15 cellular contexts compared by ENCODE assay signal in genomic region chr1:223147858-223148257, GRCh38. TPM values are rescaled to one million over a fixed set of nuclear protein-coding genes. Genes with fewer than 3 reads are reported as not detected.
A peak's percentile ranks its signal among the peaks of the same experiment; 100 is the strongest.
DNase-seq lines count a peak whose midpoint lies in the region; ATAC-seq and TF ChIP-seq lines count a peak whose summit lies in the region.
"Had no signal": no experiment of that assay in that cellular context is flagged by ENCODE, and none has a peak within 500 bp of the region (broad histone marks: within the 10 kb centered on the region; RNA-seq: fewer than 3 reads in every experiment).

No MANE protein-coding gene starts in this region.

- no peak overlapping the region for H3K4me2 ChIP-seq in trophoblast cell (ENCODE audit: low read length)

- H3K27me3 ChIP-seq in trophoblast cell (ENCODE audit: insufficient read depth, low read length) = no peaks in the 10 kb centered on the region

- no peak overlapping the region for H3K27ac Mint-ChIP-seq in activated CD8-positive, alpha-beta T cell treated with anti-CD3 and anti-CD28 coated beads for 36 hours
- H3K27ac Mint-ChIP-seq: B cell; CD4-positive, alpha-beta T cell; HFFc6 had no signal

- H3K18ac ChIP-seq in trophoblast cell (ENCODE audit: low read length) = no peak overlapping the region

- no peak overlapping the region for H3K23ac ChIP-seq in trophoblast cell (ENCODE audit: low read length)

- CTCF ChIA-PET in activated CD8-positive, alpha-beta T cell treated with anti-CD3 and anti-CD28 coated beads for 36 hours (lab: Charles Lee) = interaction anchor here (1.2 to 6.8 kb wide), 3 partner anchors 11 to 24 kb away, joined by 3 to 42 read pairs (median 4); no protein-coding TSS in a partner anchor

- peaks cover 5% of the 10 kb centered on the region for H3K9me3 ChIP-seq in trophoblast cell (ENCODE audit: insufficient read depth, low read depth, low read length)
- H3K9me3 ChIP-seq: HAP-1 had no signal

- POLR2A ChIA-PET in activated CD8-positive, alpha-beta T cell treated with anti-CD3 and anti-CD28 coated beads for 36 hours (lab: Charles Lee) = no interaction called here

- H4K8ac ChIP-seq in trophoblast cell (ENCODE audit: low read depth, low read length) = no peak overlapping the region

- H4K12ac ChIP-seq in trophoblast cell (ENCODE audit: low read depth, low read length) = no peak overlapping the region

- no peak overlapping the region for H4K91ac ChIP-seq in trophoblast cell (ENCODE audit: low read depth, low read length)

- H2AK5ac ChIP-seq in trophoblast cell (ENCODE audit: low read length) = no peak overlapping the region

- no peaks in the 10 kb centered on the region for H3K36me3 Mint-ChIP-seq in activated CD8-positive, alpha-beta T cell treated with anti-CD3 and anti-CD28 coated beads for 36 hours (ENCODE audit: low read depth)

- H2BK12ac ChIP-seq in trophoblast cell (ENCODE audit: low read length) = no peak overlapping the region

- no peak overlapping the region for H3K4me3 Mint-ChIP-seq in activated CD8-positive, alpha-beta T cell treated with anti-CD3 and anti-CD28 coated beads for 36 hours
- H3K4me3 Mint-ChIP-seq: B cell; CD4-positive, alpha-beta T cell; HFFc6 had no signal

- WGBS in trophoblast cell (ENCODE audit: extremely low coverage, insufficient coverage, insufficient read length) = no CpG with 5 or more reads among the region's 3 CpGs

- H3K4me3 ChIP-seq in trophoblast cell (ENCODE audit: low read depth, low read length) (no peak overlapping the region), coronary artery (no peak overlapping the region)
- H3K4me3 ChIP-seq: HAP-1 had no signal

- H3K4ac ChIP-seq in trophoblast cell (ENCODE audit: low read depth, low read length) = no peak overlapping the region

- no peaks in the 10 kb centered on the region for H3K79me2 ChIP-seq in trophoblast cell (ENCODE audit: control insufficient read depth, insufficient read depth, low read length, poor library complexity)

- DNase-seq in DMS 273 treated with DMSO at 0.1 percent for 48 hours (lab: John Stamatoyannopoulos, UW) = peak; percentile 4
- peak; percentile 89 for DNase-seq in NCI-H1694 treated with DMSO at 0.1 percent for 48 hours (lab: John Stamatoyannopoulos, UW)
- peak; percentile 86 to 95 for DNase-seq in NCI-H524 (lab: John Stamatoyannopoulos, UW)
- no peak for DNase-seq in trophoblast cell
- DNase-seq in activated CD8-positive, alpha-beta T cell treated with anti-CD3 and anti-CD28 coated beads for 36 hours = no peak
- DNase-seq in MV-4-11 (lab: John Stamatoyannopoulos, UW) = no peak
- no peak for DNase-seq in coronary artery (ENCODE audit: low spot score)
- DNase-seq: C1 segment of cervical spinal cord; CD4-positive, alpha-beta T cell; DND-41; GDM1; HFFc6 had no signal

- intact Hi-C loops in activated CD8-positive, alpha-beta T cell treated with anti-CD3 and anti-CD28 coated beads for 36 hours (cut with micrococcal nuclease) = no loop called here

- H3K9me3 Mint-ChIP-seq in activated CD8-positive, alpha-beta T cell treated with anti-CD3 and anti-CD28 coated beads for 36 hours = peaks cover 5% of the 10 kb centered on the region
- H3K9me3 Mint-ChIP-seq: HFFc6 had no signal

- peak overlapping the region; percentile 37 for H3K9ac ChIP-seq in trophoblast cell (ENCODE audit: low read length)

- no peaks in the 10 kb centered on the region for H3K79me1 ChIP-seq in trophoblast cell (ENCODE audit: low read length)

- no peak for ATAC-seq in activated CD8-positive, alpha-beta T cell treated with anti-CD3 and anti-CD28 coated beads for 36 hours
- ATAC-seq: HepG2 had no signal

- peaks cover 0 to under 1% of the 10 kb centered on the region in 2 experiments for H3K4me1 ChIP-seq in trophoblast cell (ENCODE audit: control insufficient read depth in 1 of 2, insufficient read depth in 2 of 2, low read length in 2 of 2)
- H3K4me1 ChIP-seq: HAP-1 had no signal

- no peaks in the 10 kb centered on the region for H3K36me3 ChIP-seq in trophoblast cell (ENCODE audit: control insufficient read depth in 1 of 2, insufficient read depth in 2 of 2, low read length in 2 of 2)
- H3K36me3 ChIP-seq: HAP-1 had no signal

- H2BK120ac ChIP-seq in trophoblast cell (ENCODE audit: insufficient read depth, low read length, poor library complexity) = no peak overlapping the region

- H3K4me1 Mint-ChIP-seq in activated CD8-positive, alpha-beta T cell treated with anti-CD3 and anti-CD28 coated beads for 36 hours (ENCODE audit: low read depth) = peaks cover 15% of the 10 kb centered on the region

- no peak overlapping the region for H3K27ac ChIP-seq in trophoblast cell (ENCODE audit: low read depth, low read length)
- no peak overlapping the region for H3K27ac ChIP-seq in coronary artery

- H2AFZ ChIP-seq in trophoblast cell (ENCODE audit: insufficient read depth, low read length, poor library complexity) = no peak overlapping the region

- no peak overlapping the region for H3K14ac ChIP-seq in trophoblast cell (ENCODE audit: low read length)

- no peaks in the 10 kb centered on the region for H3K27me3 Mint-ChIP-seq in activated CD8-positive, alpha-beta T cell treated with anti-CD3 and anti-CD28 coated beads for 36 hours
- H3K27me3 Mint-ChIP-seq: CD4-positive, alpha-beta T cell had no signal

- no peak for TF ChIP-seq CTCF in activated CD8-positive, alpha-beta T cell treated with anti-CD3 and anti-CD28 coated beads for 36 hours (IDR thresholded peaks at IDR 0.05)
- TF ChIP-seq CTCF in coronary artery (IDR thresholded peaks at IDR 0.05) = no peak

- H2BK5ac ChIP-seq in trophoblast cell (ENCODE audit: low read depth, low read length, poor library complexity) = no peak overlapping the region

RNA-seq across cellular contexts. Expression of gene TLR5, which starts 4.8 kb away (rescaled TPM):
- 0.31 and 0.34 TPM in 2 replicates for polyA plus RNA-seq in trophoblast cell (2013)
- total RNA-seq in activated CD8-positive, alpha-beta T cell treated with anti-CD3 and anti-CD28 coated beads for 36 hours = under 1 TPM; 0.11 to 0.38 TPM
- total RNA-seq: B cell, HepG2 had no signal
- polyA plus RNA-seq: HepG2 had no signal

Comparison
In these comparisons a context has a peak if more than half of its experiments do, and no peak if none do; other contexts are left out.
1. DNase-seq: peak in DMS 273 treated with DMSO at 0.1 percent for 48 hours (single experiment), NCI-H1694 treated with DMSO at 0.1 percent for 48 hours (single experiment) and NCI-H524 (2 of 2); none in trophoblast cell (0 of 2), activated CD8-positive, alpha-beta T cell treated with anti-CD3 and anti-CD28 coated beads for 36 hours (single experiment), MV-4-11 (single experiment) and coronary artery (single experiment).